ENCODE assay signal across 7 cellular contexts in genomic region chr9:127224883-127225739, GRCh38. TPM values are rescaled to one million over a fixed set of nuclear protein-coding genes. Genes with fewer than 3 reads are reported as not detected.
DNase-seq lines count a peak whose midpoint lies in the region; ATAC-seq, FAIRE-seq and TF ChIP-seq lines count a peak whose summit lies in the region.

No MANE protein-coding gene starts in this region.

- H3K9me3 ChIP-seq in keratinocyte (ENCODE audit: control insufficient read depth, low read depth, low read length) = no peaks in the 10 kb centered on the region

- DNase-seq in NCI-H2196 treated with DMSO at 0.1 percent for 48 hours (lab: John Stamatoyannopoulos, UW; ENCODE audit: unreplicated experiment) = peak; percentile 90
- peak; percentile 69 to 71 for DNase-seq in central memory CD8-positive, alpha-beta T cell (ENCODE audit: low spot score in 2 of 2)
- DNase-seq in keratinocyte (ENCODE audit: low read depth, low spot score) = no peak
- DNase-seq in stimulated activated CD4-positive, alpha-beta T cell treated with anti-CD3 and anti-CD28 coated beads, Interleukin-12 subunit alpha, Interleukin-12 subunit beta, amount 100 ng/mL, for 24 hours (ENCODE audit: low read depth in 2 of 2) = peak; percentile 84 to 93

- peak overlapping the region; percentile 97 for H3K27ac Mint-ChIP-seq in central memory CD8-positive, alpha-beta T cell (ENCODE audit: low read depth)

- peak overlapping the region; percentile 86 for H2AFZ ChIP-seq in keratinocyte (ENCODE audit: control insufficient read depth, low read length)

- peak overlapping the region; percentile 91 for H3K4me3 Mint-ChIP-seq in central memory CD8-positive, alpha-beta T cell

- no peak overlapping the region for H3K27ac ChIP-seq in keratinocyte (ENCODE audit: control insufficient read depth, insufficient read depth, low read length)

- H3K4me3 ChIP-seq in keratinocyte (ENCODE audit: control insufficient read depth in 2 of 3, extremely low read depth in 1 of 3, insufficient read depth in 2 of 3, low read depth in 1 of 3, low read length in 3 of 3) = peak overlapping the region; percentile 63 to 78 (median 77)

- no peak for TF ChIP-seq CTCF in keratinocyte (optimal IDR thresholded peaks at IDR 0.05 in 1 of 3, IDR thresholded peaks at IDR 0.05 in 1 of 3, conservative IDR thresholded peaks at IDR 0.05 in 1 of 3; ENCODE audit: extremely low read depth in 1 of 3, insufficient read depth in 2 of 3, low read length in 3 of 3)

- peak overlapping the region; percentile 90 for H3K4me2 ChIP-seq in keratinocyte (ENCODE audit: control insufficient read depth, extremely low read depth, insufficient read depth, low read depth, low read length)

- H3K79me2 ChIP-seq in keratinocyte (ENCODE audit: control insufficient read depth, insufficient read depth, low read length) = no peaks in the 10 kb centered on the region

- no peaks in the 10 kb centered on the region for H3K27me3 Mint-ChIP-seq in central memory CD8-positive, alpha-beta T cell

- H3K4me1 ChIP-seq in keratinocyte (ENCODE audit: control insufficient read depth, extremely low read depth, insufficient read depth, low read length) = peaks cover 3% of the 10 kb centered on the region

- H3K9me3 Mint-ChIP-seq in central memory CD8-positive, alpha-beta T cell = no peaks in the 10 kb centered on the region

- H4K20me1 ChIP-seq in keratinocyte (ENCODE audit: control insufficient read depth, extremely low read depth, insufficient read depth, low read length) = no peaks in the 10 kb centered on the region

- FAIRE-seq in keratinocyte (lab: Jason Lieb, UNC) = no peak

- H3K4me1 Mint-ChIP-seq in central memory CD8-positive, alpha-beta T cell = peaks cover 28% of the 10 kb centered on the region

- peak overlapping the region; percentile 57 for H3K9ac ChIP-seq in keratinocyte (ENCODE audit: control insufficient read depth, extremely low read depth, insufficient read depth, low read length)

- H3K36me3 ChIP-seq in keratinocyte (ENCODE audit: control insufficient read depth in 2 of 2, extremely low read depth in 1 of 2, insufficient read depth in 2 of 2, low read length in 2 of 2) = no peaks in the 10 kb centered on the region

- peak; percentile 55 for ATAC-seq in GM18511 (IDR thresholded peaks at IDR 0.05; ENCODE audit: unreplicated experiment)
- ATAC-seq in HG03064 (IDR thresholded peaks at IDR 0.05; ENCODE audit: low read depth, unreplicated experiment) = peak; percentile 58
- ATAC-seq in activated CD4-positive, CD25-positive, alpha-beta regulatory T cell treated with anti-CD3 and anti-CD28 coated beads, Interleukin-2, amount 50 U/mL, for 24 hours = peak; percentile 77
- ATAC-seq in central memory CD8-positive, alpha-beta T cell (replicated peaks; ENCODE audit: extremely low read depth, poor library complexity, severe bottlenecking) = peak; percentile 71

- dilution Hi-C loops in keratinocyte (cut with MboI; ENCODE audit: extremely low pct_ligation_motif_present, low sequenced_read_pairs) = no loop called here

- H3K9me1 ChIP-seq in keratinocyte (ENCODE audit: control insufficient read depth, extremely low read depth, insufficient read depth, low read length) = no peaks in the 10 kb centered on the region

- peaks cover 20% of the 10 kb centered on the region for H3K27me3 ChIP-seq in keratinocyte (ENCODE audit: control insufficient read depth, extremely low read depth, insufficient read depth, low read length)

- peaks cover 27% of the 10 kb centered on the region for H3K36me3 Mint-ChIP-seq in central memory CD8-positive, alpha-beta T cell (ENCODE audit: insufficient read depth)

RNA-seq across cellular contexts. Expression of gene GARNL3, which starts 39.5 kb away (rescaled TPM):
- polyA plus RNA-seq in keratinocyte = 2.0 to 3.3 TPM (median 2.4 TPM) in 3 replicates
- 4.2 TPM for polyA plus RNA-seq in keratinocyte (2011; ENCODE audit: low read depth)
- 1.7 and 2.3 TPM in 2 replicates for polyA plus RNA-seq in keratinocyte (2011; cell fraction: cytosol; rRNA removed)
- 10.7 and 12.6 TPM in 2 replicates for polyA plus RNA-seq in keratinocyte (2011; cell fraction: nucleus; rRNA removed)
- 1.7 and 2.0 TPM in 2 replicates for polyA plus RNA-seq in keratinocyte (2012; ENCODE audit: low replicate concordance)
- 3.9 to 11.7 TPM (median 5.9 TPM) in 3 replicates for polyA minus RNA-seq in keratinocyte
- polyA minus RNA-seq in keratinocyte (2011; cell fraction: cytosol; rRNA and poly(A)+ RNA removed) = 0.96 TPM
- polyA minus RNA-seq in keratinocyte (2011; cell fraction: nucleus; rRNA and poly(A)+ RNA removed) = 9.0 and 18.9 TPM in 2 replicates
